ENCODE assay signal across 10 cellular contexts in genomic region chr11:95512177-95512576, GRCh38.
DNase-seq lines count a peak whose midpoint lies in the region; ATAC-seq and TF ChIP-seq lines count a peak whose summit lies in the region.
"Had no signal": no experiment of that assay in that cellular context is flagged by ENCODE, and none has a peak within 500 bp of the region (broad histone marks: within the 10 kb centered on the region; RNA-seq: fewer than 3 reads in every experiment).

No MANE protein-coding gene starts in this region.

- no peak for TF ChIP-seq EP300 in gastroesophageal sphincter (IDR thresholded peaks at IDR 0.05)
- TF ChIP-seq EP300 in sigmoid colon (IDR thresholded peaks at IDR 0.05) = peak in 1 of 4 donors; percentile 36

- no peaks in the 10 kb centered on the region for H3K4me1 ChIP-seq in ascending aorta
- peaks cover 0 to 17% (median 0%) of the 10 kb centered on the region in 3 donors for H3K4me1 ChIP-seq in gastroesophageal sphincter
- peaks cover 0 to 29% (median 27%) of the 10 kb centered on the region in 4 donors for H3K4me1 ChIP-seq in sigmoid colon

- no peak overlapping the region for H3K4me3 ChIP-seq in ascending aorta
- H3K4me3 ChIP-seq in gastroesophageal sphincter = no peak overlapping the region
- H3K4me3 ChIP-seq in sigmoid colon = no peak overlapping the region

- intact Hi-C loops in ascending aorta (cut with DNase I) (no loop called here), sigmoid colon (cut with DNase I) (loop anchor here (5.0 kb wide), 3 partner anchors 135 to 360 kb away; no protein-coding TSS in a partner anchor)

- TF ChIP-seq POLR2A in gastroesophageal sphincter (IDR thresholded peaks at IDR 0.05) = no peak
- no peak for TF ChIP-seq POLR2A in sigmoid colon (IDR thresholded peaks at IDR 0.05)

- peak; percentile 91 for ATAC-seq in gastroesophageal sphincter
- no peak for ATAC-seq in GM18861 (IDR thresholded peaks at IDR 0.05; ENCODE audit: unreplicated experiment)

- no peaks in the 10 kb centered on the region for H3K9me3 ChIP-seq in ascending aorta
- H3K9me3 ChIP-seq in gastroesophageal sphincter = no peaks in the 10 kb centered on the region
- no peaks in the 10 kb centered on the region for H3K9me3 ChIP-seq in sigmoid colon

- no peaks in the 10 kb centered on the region for H3K27me3 ChIP-seq in ascending aorta
- H3K27me3 ChIP-seq in gastroesophageal sphincter = no peaks in the 10 kb centered on the region
- H3K27me3 ChIP-seq in sigmoid colon = no peaks in the 10 kb centered on the region

- no peaks in the 10 kb centered on the region for H3K36me3 ChIP-seq in ascending aorta
- no peaks in the 10 kb centered on the region for H3K36me3 ChIP-seq in gastroesophageal sphincter
- H3K36me3 ChIP-seq in sigmoid colon = no peaks in the 10 kb centered on the region

- 13 to 40% methylated on average over 4 of the region's 4 CpGs for WGBS in gastroesophageal sphincter (ENCODE audit: low coverage in 1 of 2), 2 donors
- 72 to 83% methylated on average over 4 of the region's 4 CpGs for WGBS in sigmoid colon, 2 donors

- TF ChIP-seq CTCF in ascending aorta (IDR thresholded peaks at IDR 0.05) = no peak
- TF ChIP-seq CTCF in gastroesophageal sphincter (IDR thresholded peaks at IDR 0.05) = peak in 1 of 4 experiments; percentile 2
- TF ChIP-seq CTCF in sigmoid colon (IDR thresholded peaks at IDR 0.05) = no peak

- H3K27ac ChIP-seq in ascending aorta (peak overlapping the region; percentile 9 to 32), gastroesophageal sphincter (peak overlapping the region; percentile 43 to 74 (median 68)), sigmoid colon (peak overlapping the region; percentile 67 to 81 (median 70))

- peak; percentile 39 for DNase-seq in Daoy (ENCODE audit: low read depth)
- DNase-seq in ascending aorta (ENCODE audit: low spot score in 2 of 2) = peak in 1 of 2 donors; percentile 83
- peak; percentile 76 for DNase-seq in sigmoid colon
- DNase-seq in amygdala (lab: John Stamatoyannopoulos, UW) = no peak
- no peak for DNase-seq in activated naive CD4-positive, alpha-beta T cell treated with anti-CD3 and anti-CD28 coated beads, Interleukin-2, amount 50 U/mL, for 16 hours
- no peak for DNase-seq in occipital lobe (lab: John Stamatoyannopoulos, UW)
- DNase-seq: activated CD4-positive, alpha-beta T cell treated with anti-CD3 and anti-CD28 coated beads for 1 hour; Karpas-422 had no signal

Comparison
In these comparisons a context has a peak if more than half of its experiments do, and no peak if none do; other contexts are left out.
1. DNase-seq: peak in Daoy (single experiment) and sigmoid colon (single experiment); none in amygdala (0 of 56), activated naive CD4-positive, alpha-beta T cell treated with anti-CD3 and anti-CD28 coated beads, Interleukin-2, amount 50 U/mL, for 16 hours (single experiment) and occipital lobe (single experiment).
2. H3K27ac ChIP-seq: peak in every context shown above with its lines; median percentile 70 in sigmoid colon; 68 in gastroesophageal sphincter; 20 in ascending aorta.